ENCODE assay signal across 1 cellular context in the genomic region with DNA sequence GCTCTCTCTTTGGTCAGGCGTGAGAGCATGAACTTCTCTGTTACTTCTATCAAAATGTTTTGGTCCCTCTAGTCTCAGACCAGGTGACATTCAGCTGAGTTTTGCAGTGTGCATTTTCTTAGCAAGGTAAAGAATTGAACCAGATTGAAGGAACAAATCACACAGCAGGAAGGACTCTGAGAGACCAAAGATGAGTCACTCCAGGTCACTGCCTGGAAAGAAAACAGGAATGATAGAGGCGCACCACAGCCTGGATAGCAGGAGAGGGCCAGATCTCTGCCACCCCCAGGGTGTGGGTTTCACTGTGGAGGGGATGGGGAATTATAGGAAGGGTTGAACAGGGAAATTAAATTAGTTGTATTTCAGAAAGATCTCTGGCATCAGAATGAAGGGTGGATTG.
TF ChIP-seq lines count a peak whose summit lies in the region.

No MANE protein-coding gene starts in this region.

TF ChIP-seq in SK-N-SH treated with all-trans-retinoic acid at 6 μM for 48 hours, 23 proteins besides CTCF, POLR2A, EP300 and RAD21 (continued from another document):
- TF ChIP-seq BACH2 (CRISPR knock-in tag; IDR thresholded peaks at IDR 0.05; ENCODE audit: borderline replicate concordance), result no peak
- TF ChIP-seq ISL1 (CRISPR knock-in tag; IDR thresholded peaks at IDR 0.05), result no peak
